ENCODE assay signal across 6 cellular contexts in the genomic region with DNA sequence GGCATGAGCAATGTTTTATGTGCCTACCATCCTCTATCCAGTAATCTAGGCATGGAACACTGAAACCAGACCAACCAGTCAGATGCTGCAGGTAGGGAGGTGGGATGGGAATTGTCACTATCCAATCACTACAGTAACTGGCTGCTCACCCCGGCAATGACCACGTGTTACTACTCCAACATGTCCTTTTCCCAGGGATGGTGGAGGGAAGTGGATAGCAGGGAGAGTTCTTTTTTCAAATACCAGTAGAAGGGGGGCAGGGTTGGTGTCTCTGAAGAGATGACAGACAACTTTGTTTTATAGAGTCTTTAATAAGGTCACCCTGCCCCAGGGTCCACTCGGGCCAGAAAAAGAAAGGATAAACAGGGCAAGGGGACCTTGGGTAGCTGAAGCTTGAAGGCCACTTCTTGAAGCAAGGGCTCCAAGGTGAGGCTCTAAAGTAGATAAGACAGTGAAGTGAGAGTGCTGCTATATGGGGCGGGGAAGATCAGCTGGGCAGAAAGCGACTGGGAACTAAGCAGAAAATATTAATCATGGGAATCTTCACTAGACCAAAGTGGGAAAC. TPM values are rescaled to one million over a fixed set of nuclear protein-coding genes. Genes with fewer than 3 reads are reported as not detected.
DNase-seq lines count a peak whose midpoint lies in the region; ATAC-seq and TF ChIP-seq lines count a peak whose summit lies in the region.

No MANE protein-coding gene starts in this region.

- H3K4me1 Mint-ChIP-seq in activated CD8-positive, alpha-beta T cell treated with anti-CD3 and anti-CD28 coated beads, Interleukin-2, amount 10 ng/mL, durations not matched to agents 7 days and 5 days (ENCODE audit: low read depth): peaks cover 33% of the 10 kb centered on the region

- peak overlapping the region; percentile 92 for H3K27ac Mint-ChIP-seq in activated CD8-positive, alpha-beta T cell treated with anti-CD3 and anti-CD28 coated beads, Interleukin-2, amount 10 ng/mL, durations not matched to agents 7 days and 5 days

- H3K27ac ChIP-seq in C4-2B (peak overlapping the region; percentile 87), right lobe of liver (peak overlapping the region; percentile 37 to 67 (median 63))

- H3K27me3 Mint-ChIP-seq in activated CD8-positive, alpha-beta T cell treated with anti-CD3 and anti-CD28 coated beads, Interleukin-2, amount 10 ng/mL, durations not matched to agents 7 days and 5 days (ENCODE audit: low read depth): no peaks in the 10 kb centered on the region

- CTCF ChIA-PET in activated CD8-positive, alpha-beta T cell treated with anti-CD3 and anti-CD28 coated beads, Interleukin-2, amount 10 ng/mL, durations not matched to agents 7 days and 5 days (lab: Charles Lee): interaction anchor here (0.7 to 4.0 kb wide), 16 partner anchors 11 to 250 kb away, joined by 3 to 37 read pairs (median 5); partner anchors contain the start of genes ACIN1, C14orf119 and CDH24

- peaks cover 8 to 61% (median 26%) of the 10 kb centered on the region in 4 donors for H3K36me3 ChIP-seq in right lobe of liver

- H3K4me3 ChIP-seq in right lobe of liver: no peak overlapping the region

- intact Hi-C loops in right lobe of liver (cut with DNase I): no loop called here

- POLR2A ChIA-PET in activated CD8-positive, alpha-beta T cell treated with anti-CD3 and anti-CD28 coated beads, Interleukin-2, amount 10 ng/mL, durations not matched to agents 7 days and 5 days (lab: Charles Lee): interaction anchor here (0.6 to 3.2 kb wide), 7 partner anchors 11 to 143 kb away, joined by 3 to 28 read pairs (median 4); partner anchors contain the start of genes ACIN1, C14orf119 and PRMT5

- H3K9me3 ChIP-seq in right lobe of liver: no peaks in the 10 kb centered on the region

- TF ChIP-seq CTCF in C4-2B (conservative IDR thresholded peaks at IDR 0.05): no peak
- TF ChIP-seq CTCF in right lobe of liver (IDR thresholded peaks at IDR 0.05): no peak

- H3K9me3 Mint-ChIP-seq in activated CD8-positive, alpha-beta T cell treated with anti-CD3 and anti-CD28 coated beads, Interleukin-2, amount 10 ng/mL, durations not matched to agents 7 days and 5 days (ENCODE audit: insufficient read depth): no peaks in the 10 kb centered on the region

- no peak for ATAC-seq in activated CD8-positive, alpha-beta T cell treated with anti-CD3 and anti-CD28 coated beads, Interleukin-2, amount 10 ng/mL, durations not matched to agents 7 days and 5 days
- ATAC-seq in right lobe of liver (peak in 1 of 4 donors; percentile 1), HG03135 (IDR thresholded peaks at IDR 0.05; ENCODE audit: unreplicated experiment) (no peak)

- H3K27me3 ChIP-seq in right lobe of liver: no peaks in the 10 kb centered on the region

- H3K4me3 Mint-ChIP-seq in activated CD8-positive, alpha-beta T cell treated with anti-CD3 and anti-CD28 coated beads, Interleukin-2, amount 10 ng/mL, durations not matched to agents 7 days and 5 days: peak overlapping the region; percentile 96

- peaks cover 59% of the 10 kb centered on the region for H3K36me3 Mint-ChIP-seq in activated CD8-positive, alpha-beta T cell treated with anti-CD3 and anti-CD28 coated beads, Interleukin-2, amount 10 ng/mL, durations not matched to agents 7 days and 5 days (ENCODE audit: low read depth)

- H3K4me1 ChIP-seq in right lobe of liver: peaks cover 0 to 10% (median 5%) of the 10 kb centered on the region in 4 donors

- WGBS in right lobe of liver (ENCODE audit: insufficient coverage, low coverage, low lambda C conversion rate, missing lambda C conversion rate): 60% methylated on average over 5 of the region's 5 CpGs

- no peak for DNase-seq in activated CD8-positive, alpha-beta T cell treated with anti-CD3 and anti-CD28 coated beads, Interleukin-2, amount 10 ng/mL, durations not matched to agents 7 days and 5 days
- DNase-seq in right lobe of liver (no peak), HuH-7 (ENCODE audit: low spot score) (no peak)
- no peak for DNase-seq in stimulated activated naive CD4-positive, alpha-beta T cell (lab: John Stamatoyannopoulos, UW)

- TF ChIP-seq POLR2A in right lobe of liver (IDR thresholded peaks at IDR 0.05): no peak

RNA-seq across cellular contexts. Expression of gene CDH24, which starts 14.7 kb away (rescaled TPM):
- total RNA-seq in activated CD8-positive, alpha-beta T cell treated with anti-CD3 and anti-CD28 coated beads, Interleukin-2, amount 10 ng/mL, durations not matched to agents 7 days and 5 days: 1 to 10 TPM; 1.6 to 1.8 TPM
- total RNA-seq in right lobe of liver: under 1 TPM; 0.26 to 0.74 (median 0.54) TPM

RNA-seq across cellular contexts. Expression of gene ACIN1, which starts 22.9 kb away (rescaled TPM):
- total RNA-seq in activated CD8-positive, alpha-beta T cell treated with anti-CD3 and anti-CD28 coated beads, Interleukin-2, amount 10 ng/mL, durations not matched to agents 7 days and 5 days: 100 to 1,000 TPM; 161 to 177 TPM
- total RNA-seq in right lobe of liver: 10 to 100 TPM; 40.5 to 66.1 (median 52.9) TPM

RNA-seq across cellular contexts. Expression of gene C14orf119, which starts 23.2 kb away (rescaled TPM):
- total RNA-seq in activated CD8-positive, alpha-beta T cell treated with anti-CD3 and anti-CD28 coated beads, Interleukin-2, amount 10 ng/mL, durations not matched to agents 7 days and 5 days: 10 to 100 TPM; 46.0 to 47.0 TPM
- 10 to 100 TPM; 10.7 to 22.6 (median 14.1) TPM for total RNA-seq in right lobe of liver

RNA-seq across cellular contexts. Expression of gene PSMB11, which starts 30.0 kb away (rescaled TPM):
- not detected for total RNA-seq in activated CD8-positive, alpha-beta T cell treated with anti-CD3 and anti-CD28 coated beads, Interleukin-2, amount 10 ng/mL, durations not matched to agents 7 days and 5 days
- not detected for total RNA-seq in right lobe of liver

RNA-seq across cellular contexts. Expression of gene CIROP, which starts 32.7 kb away (rescaled TPM):
- total RNA-seq in activated CD8-positive, alpha-beta T cell treated with anti-CD3 and anti-CD28 coated beads, Interleukin-2, amount 10 ng/mL, durations not matched to agents 7 days and 5 days: not detected
- total RNA-seq in right lobe of liver: not detected
